35 cellular contexts compared by ENCODE assay signal in genomic region chr12:57560516-57560915, GRCh38. TPM values are rescaled to one million over a fixed set of nuclear protein-coding genes. Genes with fewer than 3 reads are reported as not detected.
"Had no signal": no experiment of that assay in that cellular context is flagged by ENCODE, and none has a peak within 500 bp of the region (broad histone marks: within the 10 kb centered on the region; RNA-seq: fewer than 3 reads in every experiment).

No MANE protein-coding gene starts in this region.

- H3K9me3 Mint-ChIP-seq: activated naive CD4-positive, alpha-beta T cell treated with anti-CD3 and anti-CD28 coated beads for 36 hours; activated naive CD4-positive, alpha-beta T cell treated with anti-CD3 and anti-CD28 coated beads, Interleukin-2, amount 10 ng/mL, durations not matched to agents 7 days and 5 days; activated naive CD4-positive, alpha-beta T cell treated with anti-CD3 and anti-CD28 coated beads, Interleukin-2, amount 50 U/mL, for 24 hours; activated naive CD4-positive, alpha-beta T cell treated with anti-CD3 and anti-CD28 coated beads, Interleukin-2, amount 50 U/mL, for 72 hours; activated naive CD8-positive, alpha-beta T cell treated with anti-CD3 and anti-CD28 coated beads for 36 hours; activated naive CD8-positive, alpha-beta T cell treated with anti-CD3 and anti-CD28 coated beads, Interleukin-2, amount 10 ng/mL, durations not matched to agents 7 days and 5 days; activated naive CD8-positive, alpha-beta T cell treated with anti-CD3 and anti-CD28 coated beads, Interleukin-2, amount 50 U/mL, for 24 hours; activated T-cell treated with anti-CD3 and anti-CD28 coated beads, Interleukin-2, amount 50 U/mL, for 4 hours; activated T-cell treated with anti-CD3 and anti-CD28 coated beads, Interleukin-2, amount 50 U/mL, for 72 hours; activated T-helper 1 cell treated with anti-CD3 and anti-CD28 coated beads, Interleukin-12 subunit alpha, Interleukin-12 subunit beta, Interleukin-2, Interleukin-4 antibody, amounts not matched to agents 30 ng/mL and 10 ng/mL and 1 ng/mL, durations not matched to agents 14 hours and 24 hours and 36 hours; activated T-helper 17 cell treated with anti-CD3 and anti-CD28 coated beads, Interleukin-2, amount 50 U/mL, for 72 hours; activated T-helper 2 cell treated with anti-CD3 and anti-CD28 coated beads, Interferon-gamma antibody, Interleukin-2, Interleukin-4, amounts not matched to agents 10 μg/mL and 5 μg/mL and 100 μg/mL, durations not matched to agents 14 hours and 24 hours and 36 hours; brain; central memory CD8-positive, alpha-beta T cell had no signal

- H3K36me3 Mint-ChIP-seq: activated naive CD4-positive, alpha-beta T cell treated with anti-CD3 and anti-CD28 coated beads, Interleukin-2, amount 10 ng/mL, durations not matched to agents 7 days and 5 days; activated naive CD4-positive, alpha-beta T cell treated with anti-CD3 and anti-CD28 coated beads, Interleukin-2, amount 50 U/mL, for 24 hours; activated naive CD4-positive, alpha-beta T cell treated with anti-CD3 and anti-CD28 coated beads, Interleukin-2, amount 50 U/mL, for 72 hours; activated naive CD8-positive, alpha-beta T cell treated with anti-CD3 and anti-CD28 coated beads for 36 hours; activated naive CD8-positive, alpha-beta T cell treated with anti-CD3 and anti-CD28 coated beads, Interleukin-2, amount 10 ng/mL, durations not matched to agents 7 days and 5 days had no signal

- H3K27ac Mint-ChIP-seq: activated naive CD4-positive, alpha-beta T cell treated with anti-CD3 and anti-CD28 coated beads for 36 hours; activated naive CD4-positive, alpha-beta T cell treated with anti-CD3 and anti-CD28 coated beads, Interleukin-2, amount 10 ng/mL, durations not matched to agents 7 days and 5 days; activated naive CD4-positive, alpha-beta T cell treated with anti-CD3 and anti-CD28 coated beads, Interleukin-2, amount 50 U/mL, for 24 hours; activated naive CD4-positive, alpha-beta T cell treated with anti-CD3 and anti-CD28 coated beads, Interleukin-2, amount 50 U/mL, for 72 hours; activated naive CD8-positive, alpha-beta T cell; activated naive CD8-positive, alpha-beta T cell treated with anti-CD3 and anti-CD28 coated beads for 36 hours; activated naive CD8-positive, alpha-beta T cell treated with anti-CD3 and anti-CD28 coated beads, Interleukin-2, amount 10 ng/mL, durations not matched to agents 7 days and 5 days; activated naive CD8-positive, alpha-beta T cell treated with anti-CD3 and anti-CD28 coated beads, Interleukin-2, amount 50 U/mL, for 24 hours; activated T-cell treated with anti-CD3 and anti-CD28 coated beads, Interleukin-2, amount 50 U/mL, for 72 hours; activated T-helper 1 cell treated with anti-CD3 and anti-CD28 coated beads, Interleukin-12 subunit alpha, Interleukin-12 subunit beta, Interleukin-2, Interleukin-4 antibody, amounts not matched to agents 30 ng/mL and 10 ng/mL and 1 ng/mL, durations not matched to agents 14 hours and 24 hours and 36 hours; activated T-helper 17 cell treated with anti-CD3 and anti-CD28 coated beads, Interleukin-2, amount 50 U/mL, for 72 hours; activated T-helper 2 cell treated with anti-CD3 and anti-CD28 coated beads, Interferon-gamma antibody, Interleukin-2, Interleukin-4, amounts not matched to agents 10 μg/mL and 5 μg/mL and 100 μg/mL, durations not matched to agents 14 hours and 24 hours and 36 hours; brain had no signal

- ATAC-seq: activated naive CD4-positive, alpha-beta T cell treated with anti-CD3 and anti-CD28 coated beads, Interleukin-2, amount 50 U/mL, for 72 hours; activated naive CD8-positive, alpha-beta T cell treated with anti-CD3 and anti-CD28 coated beads, Interleukin-2, amount 50 U/mL, for 24 hours; activated T-cell treated with anti-CD3 and anti-CD28 coated beads, Interleukin-2, amount 50 U/mL, for 4 hours; activated T-cell treated with anti-CD3 and anti-CD28 coated beads, Interleukin-2, amount 50 U/mL, for 72 hours; activated T-helper 17 cell treated with anti-CD3 and anti-CD28 coated beads, Interleukin-2, amount 50 U/mL, for 72 hours; body of pancreas had no signal

- H3K4me1 ChIP-seq: adrenal gland, ascending aorta, body of pancreas, breast epithelium had no signal

- H3K4me3 ChIP-seq: adrenal gland, ascending aorta, body of pancreas, breast epithelium, cardiac muscle cell had no signal

- H3K4me3 Mint-ChIP-seq: activated naive CD4-positive, alpha-beta T cell treated with anti-CD3 and anti-CD28 coated beads for 36 hours; activated naive CD4-positive, alpha-beta T cell treated with anti-CD3 and anti-CD28 coated beads, Interleukin-2, amount 10 ng/mL, durations not matched to agents 7 days and 5 days; activated naive CD4-positive, alpha-beta T cell treated with anti-CD3 and anti-CD28 coated beads, Interleukin-2, amount 50 U/mL, for 24 hours; activated naive CD8-positive, alpha-beta T cell; activated naive CD8-positive, alpha-beta T cell treated with anti-CD3 and anti-CD28 coated beads for 36 hours; activated naive CD8-positive, alpha-beta T cell treated with anti-CD3 and anti-CD28 coated beads, Interleukin-2, amount 10 ng/mL, durations not matched to agents 7 days and 5 days; activated naive CD8-positive, alpha-beta T cell treated with anti-CD3 and anti-CD28 coated beads, Interleukin-2, amount 50 U/mL, for 24 hours; activated T-cell treated with anti-CD3 and anti-CD28 coated beads, Interleukin-2, amount 50 U/mL, for 4 hours; activated T-cell treated with anti-CD3 and anti-CD28 coated beads, Interleukin-2, amount 50 U/mL, for 72 hours; activated T-helper 1 cell treated with anti-CD3 and anti-CD28 coated beads, Interleukin-12 subunit alpha, Interleukin-12 subunit beta, Interleukin-2, Interleukin-4 antibody, amounts not matched to agents 30 ng/mL and 10 ng/mL and 1 ng/mL, durations not matched to agents 14 hours and 24 hours and 36 hours; activated T-helper 17 cell treated with anti-CD3 and anti-CD28 coated beads, Interleukin-2, amount 50 U/mL, for 72 hours; brain; central memory CD8-positive, alpha-beta T cell had no signal

- H3K9me3 ChIP-seq: adrenal gland, ascending aorta, body of pancreas, breast epithelium had no signal

- H3K27me3 ChIP-seq: adrenal gland, ascending aorta, body of pancreas, brain microvascular endothelial cell, breast epithelium had no signal

- H3K27me3 Mint-ChIP-seq: activated naive CD4-positive, alpha-beta T cell treated with anti-CD3 and anti-CD28 coated beads, Interleukin-2, amount 50 U/mL, for 24 hours; activated naive CD8-positive, alpha-beta T cell; activated naive CD8-positive, alpha-beta T cell treated with anti-CD3 and anti-CD28 coated beads for 36 hours; activated naive CD8-positive, alpha-beta T cell treated with anti-CD3 and anti-CD28 coated beads, Interleukin-2, amount 50 U/mL, for 24 hours; brain had no signal

- H3K4me1 Mint-ChIP-seq: activated naive CD4-positive, alpha-beta T cell treated with anti-CD3 and anti-CD28 coated beads, Interleukin-2, amount 50 U/mL, for 24 hours; activated naive CD8-positive, alpha-beta T cell treated with anti-CD3 and anti-CD28 coated beads for 36 hours; activated naive CD8-positive, alpha-beta T cell treated with anti-CD3 and anti-CD28 coated beads, Interleukin-2, amount 50 U/mL, for 24 hours; activated T-helper 17 cell treated with anti-CD3 and anti-CD28 coated beads, Interleukin-2, amount 50 U/mL, for 72 hours; central memory CD8-positive, alpha-beta T cell had no signal

- H3K36me3 ChIP-seq: adrenal gland, brain microvascular endothelial cell, breast epithelium, cardiac muscle cell had no signal

- DNase-seq: activated effector memory CD4-positive, alpha-beta T cell treated with anti-CD3 and anti-CD28 coated beads, Interleukin-2, amount 50 U/mL, for 16 hours; activated effector memory CD4-positive, alpha-beta T cell treated with Interleukin-2 at 50 U/mL for 16 hours; activated gamma-delta T cell; activated gamma-delta T cell treated with Interleukin-2 at 50 U/mL for 16 hours; activated naive CD4-positive, alpha-beta T cell; activated naive CD4-positive, alpha-beta T cell treated with anti-CD3 and anti-CD28 coated beads for 36 hours; activated naive CD4-positive, alpha-beta T cell treated with anti-CD3 and anti-CD28 coated beads, Interleukin-2, amount 10 ng/mL, durations not matched to agents 7 days and 5 days; activated naive CD4-positive, alpha-beta T cell treated with anti-CD3 and anti-CD28 coated beads, Interleukin-2, amount 50 U/mL, for 16 hours; activated naive CD4-positive, alpha-beta T cell treated with Interleukin-2 at 50 U/mL for 16 hours; activated naive CD8-positive, alpha-beta T cell treated with anti-CD3 and anti-CD28 coated beads for 36 hours; activated naive CD8-positive, alpha-beta T cell treated with anti-CD3 and anti-CD28 coated beads, Interleukin-2, amount 10 ng/mL, durations not matched to agents 7 days and 5 days; activated naive CD8-positive, alpha-beta T cell treated with anti-CD3 and anti-CD28 coated beads, Interleukin-2, amount 50 U/mL, for 24 hours; activated T-cell treated with anti-CD3 and anti-CD28 coated beads, Interleukin-2, amount 50 U/mL, for 4 hours; activated T-cell treated with anti-CD3 and anti-CD28 coated beads, Interleukin-2, amount 50 U/mL, for 48 hours; activated T-cell treated with anti-CD3 and anti-CD28 coated beads, Interleukin-2, amount 50 U/mL, for 72 hours; adrenal gland; amygdala; anterior cingulate cortex; aorta; body of pancreas; caudate nucleus; central memory CD4-positive, alpha-beta T cell; cerebellar nuclear complex had no signal

- H3K27ac ChIP-seq: adrenal gland, ascending aorta, body of pancreas, brain microvascular endothelial cell, breast epithelium, cardiac muscle cell had no signal

RNA-seq across cellular contexts. Expression of gene KIF5A, which starts 10.7 kb away (rescaled TPM):
- total RNA-seq: ascending aorta had no signal
